In genomic region chr3:94627689-94628088, GRCh38 we compare ENCODE assay signal across 2 cellular contexts.
"Had no signal": no experiment of that assay in that cellular context is flagged by ENCODE, and none has a peak within 500 bp of the region (broad histone marks: within the 10 kb centered on the region; RNA-seq: fewer than 3 reads in every experiment).

No MANE protein-coding gene starts in this region.

- ATAC-seq: GM12878 had no signal

- H3K4me3 ChIP-seq: GM12878 had no signal

- DNase-seq: GDM1 had no signal
